In genomic region chr10:67618116-67618515, GRCh38 we compare ENCODE assay signal across 30 cellular contexts.
A peak's percentile ranks its signal among the peaks of the same experiment; 100 is the strongest.
DNase-seq lines count a peak whose midpoint lies in the region; ATAC-seq, FAIRE-seq and TF ChIP-seq lines count a peak whose summit lies in the region.
"Had no signal": no experiment of that assay in that cellular context is flagged by ENCODE, and none has a peak within 500 bp of the region (broad histone marks: within the 10 kb centered on the region; RNA-seq: fewer than 3 reads in every experiment).

No MANE protein-coding gene starts in this region.

- H3K4me3 ChIP-seq in brain microvascular endothelial cell (ENCODE audit: low read depth, low read length), result no peak overlapping the region
- H3K4me3 ChIP-seq: K562, lung, mucosa of descending colon, suprapubic skin, upper lobe of right lung had no signal

- H3K36me3 ChIP-seq in brain microvascular endothelial cell (replicated peaks), result no peaks in the 10 kb centered on the region
- H3K36me3 ChIP-seq: suprapubic skin, upper lobe of right lung had no signal

- peak; percentile 39 for DNase-seq in HTR-8/SVneo (ENCODE audit: insufficient read length, low spot score)
- DNase-seq in brain microvascular endothelial cell, result peak; percentile 90
- peak; percentile 16 for DNase-seq in kidney tubule cell (ENCODE audit: low spot score)
- DNase-seq in frontal cortex (ENCODE audit: low spot score in 2 of 2), result no peak
- no peak for DNase-seq in HPDE6-E6E7 (ENCODE audit: extremely low spot score)
- no peak for DNase-seq in SKM-1 treated with dmso at 0.1 percent for 144 hours (lab: John Stamatoyannopoulos, UW; ENCODE audit: unreplicated experiment)
- DNase-seq: activated CD4-positive, CD25-positive, alpha-beta regulatory T cell treated with anti-CD3 and anti-CD28 coated beads, Interleukin-2, amount 50 U/mL, for 72 hours; activated CD8-positive, alpha-beta T cell treated with anti-CD3 and anti-CD28 coated beads for 36 hours; activated naive CD4-positive, alpha-beta T cell treated with anti-CD3 and anti-CD28 coated beads, Interleukin-2, amount 50 U/mL, for 16 hours; anterior cingulate cortex; caudate nucleus; CD4-positive, CD25-positive, alpha-beta regulatory T cell; GOT3; kidney; mucosa of descending colon; NCI-H1436; NCI-H82; nephron progenitor cell; right cardiac atrium; stimulated activated CD4-positive, alpha-beta T cell treated with anti-CD3 and anti-CD28 coated beads, Interleukin-4, amount 100 ng/mL, for 4 hours; upper lobe of right lung had no signal

- H3K27ac ChIP-seq in brain microvascular endothelial cell, result no peak overlapping the region
- H3K27ac ChIP-seq: parathyroid adenoma, suprapubic skin, upper lobe of right lung had no signal

- H3K27me3 ChIP-seq in brain microvascular endothelial cell (replicated peaks), result no peaks in the 10 kb centered on the region
- H3K27me3 ChIP-seq: suprapubic skin, upper lobe of right lung had no signal

- in situ Hi-C loops in brain microvascular endothelial cell (cut with HindIII; ENCODE audit: low pct_ligation_motif_present, low sequenced_read_pairs), result no loop called here

- no peak for TF ChIP-seq CTCF in brain microvascular endothelial cell (IDR thresholded peaks at IDR 0.05; ENCODE audit: low read depth, low read length, missing control alignments)

- no peak for FAIRE-seq in HTR-8/SVneo (lab: Jason Lieb, UNC)
- no peak for FAIRE-seq in frontal cortex (lab: Jason Lieb, UNC)
- FAIRE-seq: D721Med, endometrium, K562 had no signal

- ATAC-seq in GM18511 (IDR thresholded peaks at IDR 0.05; ENCODE audit: unreplicated experiment), result no peak
- ATAC-seq: activated CD8-positive, alpha-beta T cell treated with anti-CD3 and anti-CD28 coated beads for 36 hours; activated T-helper 17 cell treated with anti-CD3 and anti-CD28 coated beads, Interleukin-2, amount 50 U/mL, for 72 hours; K562; mucosa of descending colon; right cardiac atrium; stimulated activated memory B cell treated with anti-CD40 and anti-IgM and Interleukin-4, amounts not matched to agents 10 μg/mL and 1 μg/mL and 100 μg/mL, for 72 hours; upper lobe of right lung had no signal

Comparison
In these comparisons a context has a peak if more than half of its experiments do, and no peak if none do; other contexts are left out.
1. DNase-seq: peak in HTR-8/SVneo (single experiment), brain microvascular endothelial cell (single experiment) and kidney tubule cell (single experiment); none in frontal cortex (0 of 2), HPDE6-E6E7 (single experiment) and SKM-1 treated with dmso at 0.1 percent for 144 hours (single experiment).